In the genomic region with DNA sequence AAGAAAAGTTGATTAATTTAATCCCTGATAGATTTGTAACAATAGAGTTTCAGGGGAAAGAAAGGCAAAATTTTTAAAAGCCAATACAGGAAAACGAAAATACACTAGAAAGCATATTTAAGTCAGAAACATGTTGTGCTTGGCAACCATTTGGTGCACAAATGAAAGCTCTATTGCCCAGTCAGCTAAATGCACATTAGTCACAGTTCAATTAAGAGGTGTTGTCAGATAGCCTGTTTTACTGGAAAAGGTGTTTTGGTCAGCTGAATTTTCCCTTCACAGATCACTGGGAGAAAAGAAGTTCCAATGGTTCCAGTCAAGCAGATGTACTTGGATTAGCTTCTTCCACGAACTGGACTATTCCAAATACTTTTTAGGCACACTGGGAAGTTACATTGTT, we compare ENCODE assay signal across 25 cellular contexts. TPM values are rescaled to one million over a fixed set of nuclear protein-coding genes. Genes with fewer than 3 reads are reported as not detected.
DNase-seq lines count a peak whose midpoint lies in the region; ATAC-seq and TF ChIP-seq lines count a peak whose summit lies in the region.
"Had no signal": no experiment of that assay in that cellular context is flagged by ENCODE, and none has a peak within 500 bp of the region (broad histone marks: within the 10 kb centered on the region; RNA-seq: fewer than 3 reads in every experiment).

No MANE protein-coding gene starts in this region.

- H3K4me3 ChIP-seq in IMR-90 (ENCODE audit: insufficient read depth, low read depth, low read length) (no peak overlapping the region), epithelial cell of esophagus (ENCODE audit: low read length) (no peak overlapping the region), SJCRH30 (no peak overlapping the region)

- H3K36me3 ChIP-seq in IMR-90 (ENCODE audit: control insufficient read depth, insufficient read depth, low read length) (no peaks in the 10 kb centered on the region), SJCRH30 (no peaks in the 10 kb centered on the region)

- no peak for TF ChIP-seq CTCF in IMR-90 (conservative IDR thresholded peaks at IDR 0.05; ENCODE audit: low read depth, low read length)
- no peak for TF ChIP-seq CTCF in epithelial cell of esophagus (IDR thresholded peaks at IDR 0.05; ENCODE audit: insufficient read depth, low read depth, low read length, missing control alignments)
- TF ChIP-seq CTCF in omental fat pad (IDR thresholded peaks at IDR 0.05), result no peak

- H3K14ac ChIP-seq in IMR-90 (replicated peaks; ENCODE audit: low read depth, low read length), result no peak overlapping the region

- H3K18ac ChIP-seq in IMR-90 (ENCODE audit: low read depth, low read length), result no peak overlapping the region

- in situ Hi-C loops in IMR-90 (cut with MboI; ENCODE audit: low sequenced_read_pairs), result no loop called here

- DNase-seq in IMR-90 (no peak), RPMI8226 (peak; percentile 59), epithelial cell of esophagus (ENCODE audit: low read depth) (peak; percentile 42), omental fat pad (ENCODE audit: low spot score) (no peak), SJCRH30 (no peak)
- DNase-seq: activated CD4-positive, alpha-beta T cell treated with anti-CD3 and anti-CD28 coated beads, Interleukin-2, amount 50 U/mL, for 48 hours; activated CD8-positive, alpha-beta memory T cell treated with anti-CD3 and anti-CD28 coated beads, Interleukin-2, amount 50 U/mL, for 4 hours; activated naive CD4-positive, alpha-beta T cell treated with anti-CD3 and anti-CD28 coated beads, Interleukin-2, amount 50 U/mL, for 16 hours; amniotic stem cell; Caco-2; GOT3; left cardiac atrium; NCI-H1092; NCI-H1930; NCI-H526 treated with DMSO at 0.1 percent for 48 hours; posterior cingulate gyrus; SK-N-SH; stimulated activated CD4-positive, alpha-beta T cell treated with anti-CD3 and anti-CD28 coated beads, Interleukin-4, amount 100 ng/mL, for 24 hours had no signal

- no peak overlapping the region for H2AFZ ChIP-seq in IMR-90 (replicated peaks; ENCODE audit: low read length, poor library complexity)

- intact Hi-C loops in IMR-90 (cut with micrococcal nuclease), result no loop called here

- H3K27ac ChIP-seq in IMR-90 (ENCODE audit: insufficient read depth, low read length), result no peak overlapping the region
- H3K27ac ChIP-seq in SJCRH30, result no peak overlapping the region
- H3K27ac ChIP-seq: C4-2B, RWPE1 had no signal

- H3K27me3 ChIP-seq in IMR-90 (ENCODE audit: control insufficient read depth, insufficient read depth, low read length), result no peaks in the 10 kb centered on the region
- no peaks in the 10 kb centered on the region for H3K27me3 ChIP-seq in SJCRH30

- CTCF ChIA-PET in IMR-90 (lab: Yijun Ruan, JAX), result interaction anchor here (0.9 kb wide), 1 partner anchor 23 kb away, joined by 3 read pairs; no protein-coding TSS in a partner anchor

- no peaks in the 10 kb centered on the region for H4K20me1 ChIP-seq in IMR-90 (ENCODE audit: insufficient read depth, low read length)

- H4K5ac ChIP-seq in IMR-90 (ENCODE audit: low read depth, low read length), result no peak overlapping the region

- no peak overlapping the region for H4K91ac ChIP-seq in IMR-90 (ENCODE audit: insufficient read depth, low read depth, low read length)

- POLR2A ChIA-PET in IMR-90 (lab: Charles Lee; ENCODE audit: unreplicated experiment), result no interaction called here

- H3K4ac ChIP-seq in IMR-90 (ENCODE audit: low read depth, low read length), result no peak overlapping the region

- no peak overlapping the region for H3K56ac ChIP-seq in IMR-90 (ENCODE audit: extremely low read depth, insufficient read depth, low read length)

- H3K79me1 ChIP-seq in IMR-90 (ENCODE audit: low read depth in 1 of 2, low read length in 2 of 2), result no peaks in the 10 kb centered on the region

- no peak overlapping the region for H2BK15ac ChIP-seq in IMR-90 (ENCODE audit: low read depth, low read length)

- peaks cover 1% of the 10 kb centered on the region; the same call in 1 of the 2 replicates for H3K4me1 ChIP-seq in IMR-90 (ENCODE audit: control insufficient read depth, insufficient read depth, low read length)
- H3K4me1 ChIP-seq in SJCRH30, result no peaks in the 10 kb centered on the region
- H3K4me1 ChIP-seq: Caco-2 had no signal

- H3K9me3 ChIP-seq in IMR-90 (ENCODE audit: control insufficient read depth, insufficient read depth, low read length) (no peaks in the 10 kb centered on the region), SJCRH30 (replicated peaks) (no peaks in the 10 kb centered on the region)
- H3K9me3 ChIP-seq: Caco-2, SK-N-SH had no signal

- H2BK5ac ChIP-seq in IMR-90 (ENCODE audit: low read depth, low read length, poor library complexity, severe bottlenecking), result no peak overlapping the region

- no TSS peak for BruUV-seq in IMR-90 (replicated peaks; lab: Mats Ljungman, UMichigan)

- no peak for TF ChIP-seq POLR2A in IMR-90 (IDR thresholded peaks at IDR 0.05; ENCODE audit: low read depth, low read length)

- no peak overlapping the region for H3K9ac ChIP-seq in IMR-90 (ENCODE audit: low read depth, low read length)
- H3K9ac ChIP-seq: SK-N-SH had no signal

- H4K8ac ChIP-seq in IMR-90 (ENCODE audit: low read depth in 2 of 2, low read length in 2 of 2), result no peak overlapping the region

- ATAC-seq in IMR-90 (ENCODE audit: low read depth), result no peak
- ATAC-seq in omental fat pad (ENCODE audit: low FRiP score), result peak; percentile 37
- ATAC-seq in GM21447 (IDR thresholded peaks at IDR 0.05; ENCODE audit: unreplicated experiment), result no peak
- ATAC-seq in GM18520 (IDR thresholded peaks at IDR 0.05; ENCODE audit: unreplicated experiment), result no peak
- ATAC-seq: activated CD4-positive, CD25-positive, alpha-beta regulatory T cell treated with anti-CD3 and anti-CD28 coated beads, Interleukin-2, amount 50 U/mL, for 24 hours; sciatic nerve; stimulated activated memory B cell treated with anti-CD40 and anti-IgM and Interleukin-4, amounts not matched to agents 10 μg/mL and 1 μg/mL and 100 μg/mL, for 72 hours had no signal

- H2BK20ac ChIP-seq in IMR-90 (ENCODE audit: low read depth, low read length), result no peak overlapping the region

- no peak overlapping the region for H2AK9ac ChIP-seq in IMR-90 (replicated peaks; ENCODE audit: low read depth, low read length, poor library complexity)

- dilution Hi-C loops in IMR-90 (cut with HindIII; ENCODE audit: low sequenced_read_pairs, unreplicated experiment), result no loop called here

- H2AK5ac ChIP-seq in IMR-90 (ENCODE audit: low read depth, low read length), result no peak overlapping the region

- TF ChIP-seq RAD21 in IMR-90 (IDR thresholded peaks at IDR 0.05; ENCODE audit: low read length), result no peak

- H3K4me2 ChIP-seq in IMR-90 (ENCODE audit: low read depth, low read length), result no peak overlapping the region
- H3K4me2 ChIP-seq: SK-N-SH had no signal

- WGBS in IMR-90 (ENCODE audit: extremely low coverage in 2 of 2, insufficient read length in 1 of 2), 2 experiments, result no CpG with 5 or more reads among the region's 2 CpGs

- H2BK120ac ChIP-seq in IMR-90 (ENCODE audit: low read depth, low read length), result no peak overlapping the region

- no peaks in the 10 kb centered on the region for H3K9me1 ChIP-seq in IMR-90 (ENCODE audit: insufficient read depth, low read length)

- H3K23ac ChIP-seq in IMR-90 (ENCODE audit: low read depth, low read length), result no peak overlapping the region

TF ChIP-seq in IMR-90, 13 proteins besides CTCF, POLR2A, EP300 and RAD21:
- no peak for TF ChIP-seq SMC3 (IDR thresholded peaks at IDR 0.05; ENCODE audit: low read depth, low read length)
- 0 out of 2 replicates have a peak, but pooled peaks have one; percentile 32 for TF ChIP-seq MAFK (IDR thresholded peaks at IDR 0.05; ENCODE audit: low read depth, low read length)
- TF ChIP-seq USF2 (IDR thresholded peaks at IDR 0.05; ENCODE audit: low read depth, low read length), result no peak
TF ChIP-seq in IMR-90: peak in this region for 1.

RNA-seq across cellular contexts. Expression of gene RGS4, which starts 25.4 kb away (rescaled TPM):
- 538 and 635 TPM in 2 replicates for total RNA-seq in IMR-90 (2012; rRNA removed)
- 201 and 202 TPM in 2 replicates for polyA plus RNA-seq in IMR-90 (2012; rRNA removed)
- 33.4 and 56.3 TPM in 2 replicates for polyA plus RNA-seq in IMR-90 (2012; cell fraction: cytosol; rRNA removed)
- polyA plus RNA-seq in IMR-90 (2012; cell fraction: nucleus; rRNA removed; ENCODE audit: low replicate concordance), result 19.5 and 85.3 TPM in 2 replicates
- 10 to 100 TPM in 2 of 4 donors, 1 to 10 TPM in 2; 3.2 to 44.1 (median 20.4) TPM for total RNA-seq in omental fat pad
- total RNA-seq in SJCRH30 (2014; rRNA removed; shearing (Covaris generic)), result 0.05 and 0.12 TPM in 2 replicates

Comparison
In these comparisons a context has a peak if more than half of its experiments do, and no peak if none do; other contexts are left out.
1. DNase-seq: peak in RPMI8226 (single experiment) and epithelial cell of esophagus (single experiment); none in IMR-90 (single experiment), omental fat pad (single experiment) and SJCRH30 (0 of 2).
2. RNA of gene RGS4, which starts 25.4 kb away (total RNA-seq): 538 to 635 TPM in IMR-90; 3.2 to 44.1 TPM in omental fat pad and 0.05 to 0.12 TPM in SJCRH30; every median in the first group is over 10 times any median in the second.